24 cellular contexts compared by ENCODE assay signal in the genomic region with DNA sequence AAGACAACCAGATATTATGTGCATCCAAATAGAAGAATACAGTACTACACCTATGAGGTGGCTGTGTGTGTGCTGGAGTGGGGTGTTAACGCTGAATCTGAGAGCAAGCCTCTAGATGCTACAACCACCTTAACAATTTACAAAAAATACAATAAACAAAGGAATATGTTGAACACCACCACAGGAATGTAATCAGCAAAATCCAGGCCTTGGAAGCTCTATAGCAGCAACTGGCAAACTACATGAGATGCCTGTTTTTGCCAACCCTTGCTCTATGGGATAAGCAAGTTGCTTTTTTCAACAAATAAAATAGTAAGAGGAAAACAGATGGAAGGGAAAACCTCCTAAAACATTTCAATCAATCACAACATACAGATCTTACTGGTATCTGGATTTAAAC. TPM values are rescaled to one million over a fixed set of nuclear protein-coding genes. Genes with fewer than 3 reads are reported as not detected.
DNase-seq lines count a peak whose midpoint lies in the region; ATAC-seq and TF ChIP-seq lines count a peak whose summit lies in the region.
"Had no signal": no experiment of that assay in that cellular context is flagged by ENCODE, and none has a peak within 500 bp of the region (broad histone marks: within the 10 kb centered on the region; RNA-seq: fewer than 3 reads in every experiment).

No MANE protein-coding gene starts in this region.

- H3K36me3 Mint-ChIP-seq in activated T-cell treated with anti-CD3 and anti-CD28 coated beads, Interleukin-2, amount 50 U/mL, for 72 hours (ENCODE audit: insufficient read depth in 2 of 2) = peaks cover 5 to 23% of the 10 kb centered on the region in 2 donors
- H3K36me3 Mint-ChIP-seq in HFFc6 (ENCODE audit: low read depth) (peaks cover 5% of the 10 kb centered on the region; the same call in 1 of the 2 replicates), nephron progenitor cell (ENCODE audit: low read depth) (peaks cover 83% of the 10 kb centered on the region)

- no peak overlapping the region for H3K4me3 Mint-ChIP-seq in activated T-cell treated with anti-CD3 and anti-CD28 coated beads, Interleukin-2, amount 50 U/mL, for 72 hours
- H3K4me3 Mint-ChIP-seq in HFFc6 = no peak overlapping the region
- no peak overlapping the region for H3K4me3 Mint-ChIP-seq in nephron progenitor cell
- H3K4me3 Mint-ChIP-seq: activated CD4-positive, alpha-beta T cell treated with anti-CD3 and anti-CD28 coated beads, Interleukin-2, amount 10 ng/mL, durations not matched to agents 7 days and 5 days; neural crest cell had no signal

- TF ChIP-seq CTCF in HFFc6 (IDR thresholded peaks at IDR 0.05) (no peak), astrocyte of the spinal cord (IDR thresholded peaks at IDR 0.05; ENCODE audit: low read depth, low read length) (no peak), nephron progenitor cell (IDR thresholded peaks at IDR 0.05) (no peak)

- no peak for DNase-seq in activated T-cell treated with anti-CD3 and anti-CD28 coated beads, Interleukin-2, amount 50 U/mL, for 72 hours
- no peak for DNase-seq in activated T-cell treated with anti-CD3 and anti-CD28 coated beads, Interleukin-2, amount 50 U/mL, for 1 hour
- DNase-seq in HFFc6 (peak; percentile 20), astrocyte of the spinal cord (ENCODE audit: low read depth, low spot score) (peak; percentile 5), nephron progenitor cell (no peak), HuH-7 (ENCODE audit: low spot score) (no peak), SHP77 treated with DMSO at 0.1 percent for 48 hours (lab: John Stamatoyannopoulos, UW) (no peak)
- DNase-seq: activated CD4-positive, alpha-beta T cell treated with anti-CD3 and anti-CD28 coated beads, Interleukin-2, amount 10 ng/mL, durations not matched to agents 7 days and 5 days; activated CD8-positive, alpha-beta memory T cell treated with anti-CD3 and anti-CD28 coated beads, Interleukin-2, amount 50 U/mL, for 48 hours; effector CD4-positive, alpha-beta T cell; GDM1; hypothalamus; KG1; left ventricle myocardium superior; NCI-H1930; NCI-H226; NCI-H774; posterior cingulate gyrus; testis had no signal

- H3K4me3 ChIP-seq in astrocyte of the spinal cord (ENCODE audit: low read depth, low read length) = no peak overlapping the region
- H3K4me3 ChIP-seq: gastroesophageal sphincter, HAP-1, testis, vagina had no signal

- H3K27me3 Mint-ChIP-seq in activated T-cell treated with anti-CD3 and anti-CD28 coated beads, Interleukin-2, amount 50 U/mL, for 72 hours (ENCODE audit: low read depth) = no peaks in the 10 kb centered on the region
- H3K27me3 Mint-ChIP-seq in HFFc6 (ENCODE audit: insufficient read depth) (no peaks in the 10 kb centered on the region), nephron progenitor cell (ENCODE audit: low read depth, poor library complexity) (no peaks in the 10 kb centered on the region)
- H3K27me3 Mint-ChIP-seq: activated CD4-positive, alpha-beta T cell treated with anti-CD3 and anti-CD28 coated beads, Interleukin-2, amount 10 ng/mL, durations not matched to agents 7 days and 5 days had no signal

- no peak for ATAC-seq in activated T-cell treated with anti-CD3 and anti-CD28 coated beads, Interleukin-2, amount 50 U/mL, for 72 hours (replicated peaks in 1 of 2)
- no peak for ATAC-seq in GM21619 (IDR thresholded peaks at IDR 0.05; ENCODE audit: unreplicated experiment)
- ATAC-seq: gastroesophageal sphincter, left ventricle myocardium superior had no signal

- peaks cover 32% of the 10 kb centered on the region for H3K4me1 Mint-ChIP-seq in activated T-cell treated with anti-CD3 and anti-CD28 coated beads, Interleukin-2, amount 50 U/mL, for 72 hours (ENCODE audit: low read depth)
- H3K4me1 Mint-ChIP-seq in HFFc6 (ENCODE audit: low read depth) (peaks cover 16% of the 10 kb centered on the region), nephron progenitor cell (no peaks in the 10 kb centered on the region)
- H3K4me1 Mint-ChIP-seq: neural crest cell had no signal

- H3K9me3 Mint-ChIP-seq in activated T-cell treated with anti-CD3 and anti-CD28 coated beads, Interleukin-2, amount 50 U/mL, for 72 hours = no peaks in the 10 kb centered on the region
- no peaks in the 10 kb centered on the region for H3K9me3 Mint-ChIP-seq in HFFc6
- H3K9me3 Mint-ChIP-seq in nephron progenitor cell = no peaks in the 10 kb centered on the region
- H3K9me3 Mint-ChIP-seq: activated CD4-positive, alpha-beta T cell treated with anti-CD3 and anti-CD28 coated beads, Interleukin-2, amount 10 ng/mL, durations not matched to agents 7 days and 5 days; neural crest cell had no signal

- in situ Hi-C loops in astrocyte of the spinal cord (cut with HindIII; ENCODE audit: low sequenced_read_pairs) = no loop called here

- H3K27ac Mint-ChIP-seq in activated T-cell treated with anti-CD3 and anti-CD28 coated beads, Interleukin-2, amount 50 U/mL, for 72 hours = peak overlapping the region; percentile 87
- peak overlapping the region; percentile 47 for H3K27ac Mint-ChIP-seq in HFFc6
- H3K27ac Mint-ChIP-seq in nephron progenitor cell = peak overlapping the region; percentile 55

RNA-seq across cellular contexts. Expression of a gene that starts 23.9 kb away (rescaled TPM):
- total RNA-seq in activated T-cell treated with anti-CD3 and anti-CD28 coated beads, Interleukin-2, amount 50 U/mL, for 72 hours = 100 to 1,000 TPM; 114 to 115 TPM
- total RNA-seq in HFFc6 (2021; fragmentation: NEBNext Ultra II Directional; extraction: Animal tissue kit (Norgen Biotek cat#: 25700)) = 10 to 100 TPM; 38.1 to 49.4 (median 45.3) TPM

Comparison
In these comparisons a context has a peak if more than half of its experiments do, and no peak if none do; other contexts are left out.
1. DNase-seq: peak in HFFc6 (single experiment) and astrocyte of the spinal cord (single experiment); none in activated T-cell treated with anti-CD3 and anti-CD28 coated beads, Interleukin-2, amount 50 U/mL, for 72 hours (0 of 2), activated T-cell treated with anti-CD3 and anti-CD28 coated beads, Interleukin-2, amount 50 U/mL, for 1 hour (single experiment), nephron progenitor cell (single experiment), HuH-7 (single experiment) and SHP77 treated with DMSO at 0.1 percent for 48 hours (single experiment).
2. Peak in every context shown above with its lines, with median percentiles within 50 percentile points of each other: H3K27ac Mint-ChIP-seq.